28 cellular contexts compared by ENCODE assay signal in genomic region chr2:106099691-106100090, GRCh38.
"Had no signal": no experiment of that assay in that cellular context is flagged by ENCODE, and none has a peak within 500 bp of the region (broad histone marks: within the 10 kb centered on the region; RNA-seq: fewer than 3 reads in every experiment).

No MANE protein-coding gene starts in this region.

- H3K27me3 Mint-ChIP-seq: activated CD4-positive, alpha-beta memory T cell treated with anti-CD3 and anti-CD28 coated beads for 36 hours; activated CD8-positive, alpha-beta memory T cell treated with anti-CD3 and anti-CD28 coated beads, Interleukin-2, amount 10 ng/mL, durations not matched to agents 7 days and 5 days; activated naive CD4-positive, alpha-beta T cell treated with anti-CD3 and anti-CD28 coated beads, Interleukin-2, amount 50 U/mL, for 24 hours; activated naive CD8-positive, alpha-beta T cell treated with anti-CD3 and anti-CD28 coated beads for 36 hours; central memory CD8-positive, alpha-beta T cell; dendritic cell treated with granulocyte-macrophage colony-stimulating factor and Interleukin-4, amounts not matched to agents 40 ng/mL and 50 ng/mL, for 4 days had no signal

- DNase-seq: activated CD4-positive, alpha-beta memory T cell treated with anti-CD3 and anti-CD28 coated beads for 36 hours; activated CD4-positive, alpha-beta T cell treated with anti-CD3 and anti-CD28 coated beads for 48 hours; activated CD4-positive, CD25-positive, alpha-beta regulatory T cell; activated CD4-positive, CD25-positive, alpha-beta regulatory T cell treated with anti-CD3 and anti-CD28 coated beads, Interleukin-2, amount 50 U/mL, for 72 hours; activated CD8-positive, alpha-beta memory T cell treated with anti-CD3 and anti-CD28 coated beads, Interleukin-2, amount 10 ng/mL, durations not matched to agents 7 days and 5 days; activated CD8-positive, alpha-beta memory T cell treated with anti-CD3 and anti-CD28 coated beads, Interleukin-2, amount 50 U/mL, for 4 hours; activated CD8-positive, alpha-beta T cell treated with anti-CD3 and anti-CD28 coated beads, Interleukin-2, amount 10 ng/mL, durations not matched to agents 7 days and 5 days; activated effector memory CD4-positive, alpha-beta T cell treated with anti-CD3 and anti-CD28 coated beads, Interleukin-2, amount 50 U/mL, for 16 hours; activated naive CD4-positive, alpha-beta T cell treated with anti-CD3 and anti-CD28 coated beads for 36 hours; activated naive CD8-positive, alpha-beta T cell treated with anti-CD3 and anti-CD28 coated beads for 36 hours; activated T-cell treated with anti-CD3 and anti-CD28 coated beads, Interleukin-2, amount 50 U/mL, for 4 hours; amniotic stem cell; anterior cingulate cortex; brain microvascular endothelial cell; dorsolateral prefrontal cortex; effector memory CD4-positive, alpha-beta T cell; erythroblast; foreskin keratinocyte; gastrocnemius medialis; glutamatergic neuron; heart left ventricle; T-helper 2 cell had no signal

- H3K27me3 ChIP-seq: brain microvascular endothelial cell, dorsolateral prefrontal cortex, esophagus muscularis mucosa, foreskin keratinocyte, gastrocnemius medialis, heart left ventricle had no signal

- ATAC-seq: activated CD8-positive, alpha-beta memory T cell treated with anti-CD3 and anti-CD28 coated beads, Interleukin-2, amount 10 ng/mL, durations not matched to agents 7 days and 5 days; activated CD8-positive, alpha-beta T cell treated with anti-CD3 and anti-CD28 coated beads, Interleukin-2, amount 10 ng/mL, durations not matched to agents 7 days and 5 days; activated T-cell treated with anti-CD3 and anti-CD28 coated beads, Interleukin-2, amount 50 U/mL, for 4 hours; foreskin keratinocyte; gastrocnemius medialis; heart left ventricle had no signal

- H3K4me3 Mint-ChIP-seq: activated CD4-positive, alpha-beta memory T cell treated with anti-CD3 and anti-CD28 coated beads for 36 hours; activated CD8-positive, alpha-beta memory T cell treated with anti-CD3 and anti-CD28 coated beads, Interleukin-2, amount 10 ng/mL, durations not matched to agents 7 days and 5 days; activated CD8-positive, alpha-beta T cell treated with anti-CD3 and anti-CD28 coated beads, Interleukin-2, amount 10 ng/mL, durations not matched to agents 7 days and 5 days; activated naive CD4-positive, alpha-beta T cell treated with anti-CD3 and anti-CD28 coated beads for 36 hours; activated naive CD4-positive, alpha-beta T cell treated with anti-CD3 and anti-CD28 coated beads, Interleukin-2, amount 50 U/mL, for 24 hours; activated naive CD8-positive, alpha-beta T cell treated with anti-CD3 and anti-CD28 coated beads for 36 hours; activated T-cell treated with anti-CD3 and anti-CD28 coated beads, Interleukin-2, amount 50 U/mL, for 4 hours; central memory CD8-positive, alpha-beta T cell; dendritic cell treated with granulocyte-macrophage colony-stimulating factor and Interleukin-4, amounts not matched to agents 40 ng/mL and 50 ng/mL, for 4 days had no signal

- H3K27ac Mint-ChIP-seq: activated CD8-positive, alpha-beta T cell treated with anti-CD3 and anti-CD28 coated beads, Interleukin-2, amount 10 ng/mL, durations not matched to agents 7 days and 5 days; activated naive CD4-positive, alpha-beta T cell treated with anti-CD3 and anti-CD28 coated beads for 36 hours; activated T-helper 2 cell treated with anti-CD3 and anti-CD28 coated beads, Interferon-gamma antibody, Interleukin-2, Interleukin-4, amounts not matched to agents 10 μg/mL and 5 μg/mL and 100 μg/mL, durations not matched to agents 14 hours and 24 hours and 36 hours; dendritic cell treated with granulocyte-macrophage colony-stimulating factor and Interleukin-4, amounts not matched to agents 40 ng/mL and 50 ng/mL, for 4 days had no signal

- H3K36me3 Mint-ChIP-seq: activated naive CD4-positive, alpha-beta T cell treated with anti-CD3 and anti-CD28 coated beads, Interleukin-2, amount 50 U/mL, for 24 hours had no signal

- H3K9me3 ChIP-seq: esophagus muscularis mucosa, gastrocnemius medialis, heart left ventricle had no signal

- H3K4me3 ChIP-seq: coronary artery, dorsolateral prefrontal cortex, esophagus muscularis mucosa, gastrocnemius medialis, heart left ventricle had no signal

- H3K27ac ChIP-seq: brain microvascular endothelial cell, coronary artery, dorsolateral prefrontal cortex, esophagus muscularis mucosa, foreskin keratinocyte, gastrocnemius medialis, heart left ventricle had no signal

- H3K4me1 ChIP-seq: foreskin keratinocyte, gastrocnemius medialis had no signal

- H3K9me3 Mint-ChIP-seq: activated CD4-positive, alpha-beta memory T cell treated with anti-CD3 and anti-CD28 coated beads for 36 hours; activated naive CD4-positive, alpha-beta T cell treated with anti-CD3 and anti-CD28 coated beads for 36 hours; activated naive CD4-positive, alpha-beta T cell treated with anti-CD3 and anti-CD28 coated beads, Interleukin-2, amount 50 U/mL, for 24 hours; activated naive CD8-positive, alpha-beta T cell treated with anti-CD3 and anti-CD28 coated beads for 36 hours; activated T-cell treated with anti-CD3 and anti-CD28 coated beads, Interleukin-2, amount 50 U/mL, for 4 hours; activated T-helper 2 cell treated with anti-CD3 and anti-CD28 coated beads, Interferon-gamma antibody, Interleukin-2, Interleukin-4, amounts not matched to agents 10 μg/mL and 5 μg/mL and 100 μg/mL, durations not matched to agents 14 hours and 24 hours and 36 hours; central memory CD8-positive, alpha-beta T cell; dendritic cell treated with granulocyte-macrophage colony-stimulating factor and Interleukin-4, amounts not matched to agents 40 ng/mL and 50 ng/mL, for 4 days had no signal
